ENCODE assay signal across 1 cellular context in the genomic region with DNA sequence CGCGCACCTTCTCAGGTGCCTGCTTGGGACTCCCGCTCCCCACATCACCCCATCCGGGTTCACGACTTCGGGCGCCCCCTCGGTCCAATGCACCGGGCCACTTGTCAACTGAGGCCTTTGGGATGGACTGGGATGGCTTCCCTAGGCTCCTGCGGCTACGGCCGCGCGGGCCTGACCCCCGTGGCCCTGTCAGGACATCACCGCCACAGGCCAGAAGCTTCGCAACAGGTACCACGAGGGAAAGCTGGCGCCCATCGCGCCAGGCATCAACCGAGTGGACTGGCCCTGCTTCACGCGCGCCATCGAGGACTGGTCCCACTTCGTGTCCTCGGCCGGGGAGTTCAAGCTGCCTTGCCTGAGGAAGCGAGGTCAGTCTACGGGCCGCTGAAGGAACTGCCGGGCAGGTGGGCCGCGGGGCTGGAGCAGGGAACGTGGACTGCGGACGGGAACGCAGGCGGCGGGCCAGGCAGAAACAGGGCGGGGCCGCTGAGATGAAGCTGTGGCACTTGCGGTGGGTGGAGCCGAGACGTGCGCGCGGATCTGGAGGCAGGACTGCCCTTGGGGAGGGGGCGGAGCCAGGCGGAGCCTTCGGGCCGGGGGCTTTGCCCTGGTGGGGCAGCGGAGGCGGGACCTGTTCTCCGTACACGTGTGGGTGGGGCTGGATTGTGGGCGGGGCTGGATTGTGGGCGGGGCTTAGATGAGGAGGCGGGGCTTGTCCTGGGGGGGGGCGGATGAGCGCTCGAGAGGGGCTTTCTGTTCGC.
TF ChIP-seq lines count a peak whose summit lies in the region.

No MANE protein-coding gene starts in this region.

TF ChIP-seq in SK-N-SH, 30 proteins besides CTCF, POLR2A, EP300 and RAD21 (continued from another document):
- TF ChIP-seq TEAD4 (IDR thresholded peaks at IDR 0.05; ENCODE audit: borderline replicate concordance, insufficient read depth) (no peak), TAF1 (IDR thresholded peaks at IDR 0.05; ENCODE audit: borderline replicate concordance, low read depth, low read length) (no peak), MXI1 (IDR thresholded peaks at IDR 0.05; ENCODE audit: low read depth, low read length) (no peak), NRF1 (IDR thresholded peaks at IDR 0.05; ENCODE audit: low read depth, low read length) (no peak), EZH2phosphoT487 (IDR thresholded peaks at IDR 0.05; ENCODE audit: borderline replicate concordance, low read depth) (no peak), USF2 (IDR thresholded peaks at IDR 0.05; ENCODE audit: borderline replicate concordance, low read depth, low read length) (no peak), IRF3 (IDR thresholded peaks at IDR 0.05; ENCODE audit: low read depth, low read length) (no peak), USF1 (IDR thresholded peaks at IDR 0.05; ENCODE audit: borderline replicate concordance, low read depth) (no peak), FOXM1 (IDR thresholded peaks at IDR 0.05; ENCODE audit: low read depth) (no peak), YY1 (IDR thresholded peaks at IDR 0.05; ENCODE audit: low read depth) (no peak), SMC3 (IDR thresholded peaks at IDR 0.05; ENCODE audit: low read depth, low read length) (no peak), TCF12 (IDR thresholded peaks at IDR 0.05) (no peak)
TF ChIP-seq in SK-N-SH: peak in this region for 0.
